Comparison of ENCODE assay signal across 8 cellular contexts in the genomic region with DNA sequence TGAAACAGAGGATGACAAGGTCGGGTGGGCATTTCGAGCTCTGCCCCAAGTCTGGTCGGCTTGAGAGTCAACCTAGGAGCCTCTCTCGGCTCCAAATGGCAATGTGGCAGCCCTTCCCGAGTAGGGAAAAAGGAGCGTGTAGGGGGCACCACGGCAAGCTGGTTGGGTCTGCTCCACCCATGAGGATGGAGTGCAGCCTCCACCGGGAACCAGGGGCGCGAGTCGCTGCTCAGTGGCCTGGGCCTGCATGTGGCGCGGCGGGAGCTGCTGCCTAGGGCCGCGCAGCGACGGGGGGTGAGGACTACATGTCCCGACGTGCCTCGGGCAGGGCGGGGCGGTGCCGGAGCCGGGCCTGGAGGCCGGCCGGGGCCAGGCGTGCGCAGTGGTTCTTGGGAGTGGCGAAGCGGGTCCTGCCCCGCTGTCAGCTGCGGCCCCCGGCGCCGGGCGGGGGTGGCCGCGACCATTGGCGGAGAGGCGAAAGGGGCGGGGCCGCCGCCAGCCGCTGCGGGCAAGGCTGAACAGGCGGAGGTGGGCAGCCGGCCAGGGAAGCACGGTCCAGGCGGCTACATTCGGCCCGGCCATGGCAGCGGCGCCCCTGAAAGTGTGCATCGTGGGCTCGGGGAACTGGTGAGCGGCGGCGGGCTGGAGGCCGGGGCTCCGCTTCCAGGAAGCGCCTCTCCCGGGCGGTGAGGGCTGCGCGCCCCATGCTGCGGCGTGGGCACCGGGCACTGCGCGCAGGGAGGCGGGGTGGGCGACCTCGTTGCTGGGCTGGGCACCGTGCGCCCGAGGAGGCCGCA. TPM values are rescaled to one million over a fixed set of nuclear protein-coding genes. Genes with fewer than 3 reads are reported as not detected.
A peak's percentile ranks its signal among the peaks of the same experiment; 100 is the strongest.
DNase-seq lines count a peak whose midpoint lies in the region; ATAC-seq and TF ChIP-seq lines count a peak whose summit lies in the region.

Gene GPD1L, plus strand, starts transcription at position 489 of the 797 bp plus-strand sequence. Its CDS starts 92 bp downstream, at position 581.

- peak within 1 kb of the TSS; percentile 92 for H3K4me3 Mint-ChIP-seq in activated CD4-positive, alpha-beta T cell treated with anti-CD3 and anti-CD28 coated beads for 36 hours
- H3K4me3 Mint-ChIP-seq in chondrocyte (ENCODE audit: unreplicated experiment), result peak within 1 kb of the TSS; percentile 80

- TF ChIP-seq CTCF in chondrocyte (IDR thresholded peaks at IDR 0.05), result no peak

- POLR2A ChIA-PET in activated CD4-positive, alpha-beta T cell treated with anti-CD3 and anti-CD28 coated beads for 36 hours (lab: Charles Lee), result interaction anchor here (1.0 to 1.2 kb wide), 2 partner anchors 8 to 265 kb away, joined by 3 to 4 read pairs; no protein-coding TSS in a partner anchor

- CTCF ChIA-PET in activated CD4-positive, alpha-beta T cell treated with anti-CD3 and anti-CD28 coated beads for 36 hours (lab: Charles Lee), result interaction anchor here (1.2 kb wide), 1 partner anchor 8 kb away, joined by 4 read pairs; no protein-coding TSS in a partner anchor

- H3K4me1 Mint-ChIP-seq in activated CD4-positive, alpha-beta T cell treated with anti-CD3 and anti-CD28 coated beads for 36 hours, result peaks cover 29% of the 10 kb centered on the region
- H3K4me1 Mint-ChIP-seq in chondrocyte (ENCODE audit: low read depth), result peaks cover 24% of the 10 kb centered on the region

- peak within 1 kb of the TSS; percentile 90 for H3K27ac Mint-ChIP-seq in activated CD4-positive, alpha-beta T cell treated with anti-CD3 and anti-CD28 coated beads for 36 hours
- H3K27ac Mint-ChIP-seq in chondrocyte (ENCODE audit: unreplicated experiment), result peak within 1 kb of the TSS; percentile 45

- DNase-seq in AG20443 (ENCODE audit: low spot score) (peak; percentile 99), GM19238 (ENCODE audit: insufficient read length, low spot score) (peak; percentile 93), NCI-H510A (lab: John Stamatoyannopoulos, UW) (peak; percentile 77), chondrocyte (ENCODE audit: low spot score) (peak; percentile 98), kidney glomerular epithelial cell (lab: John Stamatoyannopoulos, UW) (peak; percentile 95)
- peak; percentile 96 for DNase-seq in activated CD4-positive, alpha-beta T cell treated with anti-CD3 and anti-CD28 coated beads for 36 hours
- peak; percentile 88 to 92 for DNase-seq in stimulated activated CD4-positive, alpha-beta T cell treated with anti-CD3 and anti-CD28 coated beads, Interleukin-15, amount 100 ng/mL, for 48 hours (ENCODE audit: low read depth in 2 of 2)

- intact Hi-C loops in activated CD4-positive, alpha-beta T cell treated with anti-CD3 and anti-CD28 coated beads for 36 hours (cut with DNase I, micrococcal nuclease), result loop anchor here (1.0 to 10.0 kb wide), 10 partner anchors 8 to 1338 kb away; partner anchors contain the start of genes DYNC1LI1 (in 2 of the 2), STT3B (in 2 of the 2), CMTM6 (in 1 of the 2) and CMTM7 (in 1 of the 2)

- no peaks in the 10 kb centered on the region for H3K27me3 Mint-ChIP-seq in activated CD4-positive, alpha-beta T cell treated with anti-CD3 and anti-CD28 coated beads for 36 hours
- H3K27me3 Mint-ChIP-seq in chondrocyte (ENCODE audit: low read depth), result no peaks in the 10 kb centered on the region

- peaks cover 9% of the 10 kb centered on the region for H3K9me3 Mint-ChIP-seq in activated CD4-positive, alpha-beta T cell treated with anti-CD3 and anti-CD28 coated beads for 36 hours (ENCODE audit: low read depth)
- peaks cover 20% of the 10 kb centered on the region for H3K9me3 Mint-ChIP-seq in chondrocyte (ENCODE audit: low read depth)

- peak; percentile 100 for ATAC-seq in HG03439 (IDR thresholded peaks at IDR 0.05; ENCODE audit: unreplicated experiment)
- peak; percentile 99 for ATAC-seq in activated CD4-positive, alpha-beta T cell treated with anti-CD3 and anti-CD28 coated beads for 36 hours

- peaks cover 3% of the 10 kb centered on the region for H3K36me3 Mint-ChIP-seq in activated CD4-positive, alpha-beta T cell treated with anti-CD3 and anti-CD28 coated beads for 36 hours (ENCODE audit: low read depth)
- peaks cover 11% of the 10 kb centered on the region for H3K36me3 Mint-ChIP-seq in chondrocyte (ENCODE audit: low read depth)

RNA-seq across cellular contexts. Expression of gene GPD1L, which starts in this region (rescaled TPM):
- 10 to 100 TPM in 1 of 2 experiments, 1 to 10 TPM in 1; 6.6 to 10.1 TPM for total RNA-seq in activated CD4-positive, alpha-beta T cell treated with anti-CD3 and anti-CD28 coated beads for 36 hours
- 11.5 to 15.1 TPM (median 13.0 TPM) in 3 replicates for total RNA-seq in chondrocyte

Comparison
In these comparisons a context has a peak if more than half of its experiments do, and no peak if none do; other contexts are left out.
1. Peak in every context shown above with its lines: DNase-seq and ATAC-seq.